Comparison of ENCODE assay signal across 5 cellular contexts in genomic region chr10:71898346-71898745, GRCh38. TPM values are rescaled to one million over a fixed set of nuclear protein-coding genes. Genes with fewer than 3 reads are reported as not detected.
A peak's percentile ranks its signal among the peaks of the same experiment; 100 is the strongest.
DNase-seq lines count a peak whose midpoint lies in the region; ATAC-seq, FAIRE-seq and TF ChIP-seq lines count a peak whose summit lies in the region.
"Not testable (repeated sequence)": the region's sequence is repeated elsewhere in the genome, so short reads cannot be mapped to it uniquely, and the experiment has no call there.

No MANE protein-coding gene starts in this region.

- H3K27ac ChIP-seq in K562 (ENCODE audit: extremely low read depth, low read depth, low read length); HepG2 (ENCODE audit: extremely low read length, insufficient read depth, low read length): not testable (repeated sequence)

- not testable (repeated sequence) for DNase-seq in K562 (ENCODE audit: extremely low read depth in 1 of 4, low spot score in 3 of 4); HepG2 (ENCODE audit: low spot score); nephron progenitor cell; neural crest cell (ENCODE audit: low read depth, low spot score)
- DNase-seq in posterior vena cava (ENCODE audit: low spot score) = peak; percentile 19

- TF ChIP-seq RAD21 in K562 (CRISPR knock-in tag; conservative IDR thresholded peaks at IDR 0.05 in 1 of 2, IDR thresholded peaks at IDR 0.05 in 1 of 2); HepG2 (CRISPR knock-in tag; IDR thresholded peaks at IDR 0.05): not testable (repeated sequence)

- H3K4me1 Mint-ChIP-seq in nephron progenitor cell, neural crest cell: not testable (repeated sequence)

- not testable (repeated sequence) for H3K4me3 ChIP-seq in K562; HepG2 (replicated peaks in 1 of 3; ENCODE audit: insufficient read depth in 1 of 3, low read depth in 2 of 3, low read length in 3 of 3)

- not testable (repeated sequence) for H3K36me3 ChIP-seq in K562 (ENCODE audit: control insufficient read depth, insufficient read depth, low read length); HepG2 (replicated peaks in 1 of 2; ENCODE audit: control insufficient read depth in 1 of 2, insufficient read depth in 2 of 2, low read length in 2 of 2)

- not testable (repeated sequence) for TF ChIP-seq CTCF in K562 (IDR thresholded peaks at IDR 0.05 in 2 of 3, conservative IDR thresholded peaks at IDR 0.05 in 1 of 3; ENCODE audit: insufficient read depth in 2 of 3, low read depth in 1 of 3, low read length in 3 of 3); HepG2 (CRISPR knock-in tag; IDR thresholded peaks at IDR 0.05); nephron progenitor cell (IDR thresholded peaks at IDR 0.05); neural crest cell (conservative IDR thresholded peaks at IDR 0.05)

- H2AFZ ChIP-seq in K562 (ENCODE audit: low read depth, low read length); HepG2 (ENCODE audit: low read length): not testable (repeated sequence)

- not testable (repeated sequence) for H3K27me3 Mint-ChIP-seq in nephron progenitor cell (ENCODE audit: low read depth, poor library complexity); neural crest cell (ENCODE audit: low read depth)

- TF ChIP-seq POLR2A in K562 (conservative IDR thresholded peaks at IDR 0.05); HepG2 (IDR thresholded peaks at IDR 0.05; ENCODE audit: insufficient read depth in 1 of 2, low read depth in 2 of 2, low read length in 2 of 2): not testable (repeated sequence)

- not testable (repeated sequence) for FAIRE-seq in K562 (lab: Jason Lieb, UNC); HepG2 (lab: Jason Lieb, UNC)

- not testable (repeated sequence) for H3K4me2 ChIP-seq in K562 (ENCODE audit: insufficient read depth, low read length); HepG2 (ENCODE audit: low read depth, low read length)

- not testable (repeated sequence) for H3K9me3 ChIP-seq in K562 (replicated peaks; ENCODE audit: control insufficient read depth, insufficient read depth, low read depth, low read length); HepG2 (ENCODE audit: low read length)

- WGBS in K562 (ENCODE audit: insufficient coverage, low coverage, missing lambda C conversion rate) = 45% methylated on average over 5 of the region's 5 CpGs
- WGBS in HepG2 (ENCODE audit: low lambda C conversion rate) = 69% methylated on average over 5 of the region's 5 CpGs

- H3K9me3 Mint-ChIP-seq in nephron progenitor cell = peaks cover 16% of the 10 kb centered on the region
- not testable (repeated sequence) for H3K9me3 Mint-ChIP-seq in neural crest cell

- H3K4me3 Mint-ChIP-seq in nephron progenitor cell, neural crest cell: not testable (repeated sequence)

- intact Hi-C loops in K562 (cut with micrococcal nuclease) = loop anchor here (5.0 to 10.0 kb wide), 3 partner anchors 74 to 516 kb away; no protein-coding TSS in a partner anchor
- intact Hi-C loops in HepG2 (cut with micrococcal nuclease; ENCODE audit: unreplicated experiment) = loop anchor here (5.0 kb wide), 1 partner anchor 59 kb away; no protein-coding TSS in a partner anchor
- intact Hi-C loops in posterior vena cava (cut with DNase I) = loop anchor here (5.0 to 10.0 kb wide), 4 partner anchors 64 to 584 kb away; partner anchors contain the start of gene SLC29A3 (in 1 of the 2)

- POLR2A ChIA-PET in K562 (lab: Yijun Ruan, JAX) = not testable (repeated sequence)
- POLR2A ChIA-PET in HepG2 (lab: Yijun Ruan, JAX) = interaction anchor here (0.7 kb wide), 2 partner anchors 20 to 41 kb away, joined by 4 read pairs; no protein-coding TSS in a partner anchor

- in situ Hi-C loops in K562 (cut with MboI) = loop anchor here (5.0 kb wide), 2 partner anchors 149 to 439 kb away; no protein-coding TSS in a partner anchor
- in situ Hi-C loops in HepG2 (cut with HindIII; ENCODE audit: extremely low pct_ligation_motif_present, low pct_unique_long_range_greater_than_20kb) = not testable (repeated sequence)

- BruUV-seq in K562 (replicated peaks; lab: Mats Ljungman, UMichigan); HepG2 (replicated peaks; lab: Mats Ljungman, UMichigan): not testable (repeated sequence)

- H3K9ac ChIP-seq in K562 (ENCODE audit: insufficient read depth in 1 of 2, low read depth in 2 of 2, low read length in 2 of 2); HepG2 (ENCODE audit: insufficient read depth, low read depth, low read length): not testable (repeated sequence)

- peak overlapping the region; percentile 73 for H3K27ac Mint-ChIP-seq in nephron progenitor cell
- H3K27ac Mint-ChIP-seq in neural crest cell (ENCODE audit: unreplicated experiment) = peak overlapping the region; percentile 35

- not testable (repeated sequence) for H3K79me2 ChIP-seq in K562 (ENCODE audit: control insufficient read depth, insufficient read depth, low read length); HepG2 (ENCODE audit: insufficient read depth, low read length)

- CTCF ChIA-PET in K562 (lab: Yijun Ruan, JAX; ENCODE audit: low intra/inter-chr PET ratio) (interaction anchor here (0.6 to 7.4 kb wide), 5 partner anchors 149 to 441 kb away, joined by 4 to 159 read pairs (median 27); no protein-coding TSS in a partner anchor), HepG2 (lab: Yijun Ruan, JAX; ENCODE audit: low intra/inter-chr PET ratio, low total read pairs) (interaction anchor here (4.4 kb wide), 1 partner anchor 62 kb away, joined by 35 read pairs; no protein-coding TSS in a partner anchor)

- not testable (repeated sequence) for H3K36me3 Mint-ChIP-seq in nephron progenitor cell (ENCODE audit: low read depth); neural crest cell (ENCODE audit: low read depth)

- peaks cover 7 to 14% of the 10 kb centered on the region in 2 experiments; a peak in 4 of 5 replicates for H3K4me1 ChIP-seq in K562 (replicated peaks in 1 of 2; ENCODE audit: control insufficient read depth in 2 of 2, insufficient read depth in 2 of 2, low read length in 2 of 2)
- H3K4me1 ChIP-seq in HepG2 (ENCODE audit: insufficient read depth, low read length) = peaks cover 29% of the 10 kb centered on the region

- ATAC-seq in K562, HepG2: not testable (repeated sequence)

- H4K20me1 ChIP-seq in K562 (replicated peaks; ENCODE audit: control insufficient read depth, insufficient read depth, low read length); HepG2 (ENCODE audit: insufficient read depth, low read length): not testable (repeated sequence)

- H3K27me3 ChIP-seq in K562 (ENCODE audit: control insufficient read depth in 2 of 2, insufficient read depth in 2 of 2, low read length in 2 of 2); HepG2 (ENCODE audit: control insufficient read depth in 1 of 2, insufficient read depth in 2 of 2, low read length in 2 of 2): not testable (repeated sequence)

- H3K9me1 ChIP-seq in K562 (ENCODE audit: control insufficient read depth, insufficient read depth, low read length) = not testable (repeated sequence)

- not testable (repeated sequence) for TF ChIP-seq EP300 in K562 (IDR thresholded peaks at IDR 0.05; ENCODE audit: low read length); HepG2 (IDR thresholded peaks at IDR 0.05; ENCODE audit: low read depth in 2 of 2, low read length in 2 of 2); HepG2 (CRISPR knock-in tag; IDR thresholded peaks at IDR 0.05; ENCODE audit: borderline replicate concordance)

RNA-seq across cellular contexts. Expression of gene PSAP, which starts 47.3 kb away (rescaled TPM):
- total RNA-seq in K562 (2011; cell fraction: chromatin; rRNA removed; ENCODE audit: low replicate concordance) = 516 and 975 TPM in 2 replicates
- total RNA-seq in K562 (2011; cell fraction: nucleolus; rRNA removed) = 1,506 and 1,517 TPM in 2 replicates
- 977 and 1,240 TPM in 2 replicates for total RNA-seq in K562 (2011; cell fraction: nucleoplasm; rRNA removed)
- total RNA-seq in K562 (2014; rRNA removed) = 300 and 431 TPM in 2 replicates
- 231 and 245 TPM in 2 replicates for total RNA-seq in K562 (2014; rRNA removed; fragmentation: Illumina TruSeq; extraction: Trizol)
- total RNA-seq in K562 (2015; rRNA removed; fragmentation: Illumina TruSeq; extraction: Trizol) = 354 and 357 TPM in 2 replicates
- total RNA-seq in K562 (2021) = 458 and 473 TPM in 2 replicates
- 613 and 630 TPM in 2 replicates for polyA plus RNA-seq in K562 (2011; rRNA removed)
- 632 and 704 TPM in 2 replicates for polyA plus RNA-seq in K562 (2011; cell fraction: cytosol; rRNA removed)
- 504 and 505 TPM in 2 replicates for polyA plus RNA-seq in K562 (2011; cell fraction: nucleus; rRNA removed)
- 541 and 1,183 TPM in 2 replicates for polyA plus RNA-seq in K562 (2012)
- polyA plus RNA-seq in K562 (2014; fragmentation: Illumina TruSeq; extraction: Trizol) = 439 and 442 TPM in 2 replicates
- polyA plus RNA-seq in K562 (2014; fragmentation: Nextera tagmentation; extraction: Ambion mirVana) = 100 to 1,000 TPM; 429 to 700 TPM
- 399 and 425 TPM in 2 replicates for polyA plus RNA-seq in K562 (2014; rRNA removed)
- 379 and 426 TPM in 2 replicates for polyA minus RNA-seq in K562 (2011; rRNA and poly(A)+ RNA removed)
- 290 and 309 TPM in 2 replicates for polyA minus RNA-seq in K562 (2011; cell fraction: cytosol; rRNA and poly(A)+ RNA removed)
- 87.5 and 138 TPM in 2 replicates for polyA minus RNA-seq in K562 (2011; cell fraction: nucleus; rRNA and poly(A)+ RNA removed)
- 148 and 323 TPM in 2 replicates for total RNA-seq in HepG2 (2016; rRNA removed; fragmentation: Illumina TruSeq; extraction: Trizol)
- total RNA-seq in HepG2 (2016; cell fraction: cytosol; rRNA removed; fragmentation: Illumina TruSeq; extraction: Trizol; ENCODE audit: low read depth) = 16.4 and 17.5 TPM in 2 replicates
- 130 and 339 TPM in 2 replicates for total RNA-seq in HepG2 (2016; cell fraction: insoluble cytoplasmic fraction; rRNA removed; fragmentation: Illumina TruSeq; extraction: Trizol)
- 41.6 and 42.4 TPM in 2 replicates for total RNA-seq in HepG2 (2016; cell fraction: membrane; rRNA removed; fragmentation: Illumina TruSeq; extraction: Trizol)
- 278 and 332 TPM in 2 replicates for total RNA-seq in HepG2 (2016; cell fraction: nucleus; rRNA removed; fragmentation: Illumina TruSeq; extraction: Trizol)
- 643 and 779 TPM in 2 replicates for polyA plus RNA-seq in HepG2 (2011; rRNA removed)
- 776 and 886 TPM in 2 replicates for polyA plus RNA-seq in HepG2 (2011; cell fraction: cytosol; rRNA removed)
- polyA plus RNA-seq in HepG2 (2011; cell fraction: nucleus; rRNA removed) = 356 and 433 TPM in 2 replicates
- polyA plus RNA-seq in HepG2 (2012) = 412 and 503 TPM in 2 replicates
- polyA plus RNA-seq in HepG2 (2016; cell fraction: cytosol; fragmentation: Illumina TruSeq; extraction: Trizol; ENCODE audit: low read depth) = 14.6 and 15.4 TPM in 2 replicates
- polyA plus RNA-seq in HepG2 (2016; cell fraction: insoluble cytoplasmic fraction; fragmentation: Illumina TruSeq; extraction: Trizol; ENCODE audit: low read depth) = 111 and 126 TPM in 2 replicates
- polyA plus RNA-seq in HepG2 (2016; cell fraction: membrane; fragmentation: Illumina TruSeq; extraction: Trizol; ENCODE audit: low read depth) = 26.4 and 27.8 TPM in 2 replicates
- polyA plus RNA-seq in HepG2 (2016; cell fraction: nucleus; fragmentation: Illumina TruSeq; extraction: Trizol; ENCODE audit: insufficient read depth, low read depth) = 383 and 387 TPM in 2 replicates
- 387 and 527 TPM in 2 replicates for polyA minus RNA-seq in HepG2 (2011; rRNA and poly(A)+ RNA removed; ENCODE audit: low replicate concordance)
- 256 and 356 TPM in 2 replicates for polyA minus RNA-seq in HepG2 (2011; cell fraction: cytosol; rRNA and poly(A)+ RNA removed)
- polyA minus RNA-seq in HepG2 (2011; cell fraction: nucleus; rRNA and poly(A)+ RNA removed) = 143 and 184 TPM in 2 replicates
- total RNA-seq in neural crest cell = 272 and 295 TPM in 2 replicates
- 1,000 to 10,000 TPM in 1 of 2 donors, 100 to 1,000 TPM in 1; 787 to 1,159 TPM for total RNA-seq in posterior vena cava
